Comparison of ENCODE assay signal across 1 cellular context in genomic region chr1:55212349-55213028, GRCh38.
TF ChIP-seq lines count a peak whose summit lies in the region.

No MANE protein-coding gene starts in this region.

TF ChIP-seq in A549, 52 proteins besides CTCF, POLR2A, EP300 and RAD21 (continued from another document):
- TF ChIP-seq, protein P1, sequence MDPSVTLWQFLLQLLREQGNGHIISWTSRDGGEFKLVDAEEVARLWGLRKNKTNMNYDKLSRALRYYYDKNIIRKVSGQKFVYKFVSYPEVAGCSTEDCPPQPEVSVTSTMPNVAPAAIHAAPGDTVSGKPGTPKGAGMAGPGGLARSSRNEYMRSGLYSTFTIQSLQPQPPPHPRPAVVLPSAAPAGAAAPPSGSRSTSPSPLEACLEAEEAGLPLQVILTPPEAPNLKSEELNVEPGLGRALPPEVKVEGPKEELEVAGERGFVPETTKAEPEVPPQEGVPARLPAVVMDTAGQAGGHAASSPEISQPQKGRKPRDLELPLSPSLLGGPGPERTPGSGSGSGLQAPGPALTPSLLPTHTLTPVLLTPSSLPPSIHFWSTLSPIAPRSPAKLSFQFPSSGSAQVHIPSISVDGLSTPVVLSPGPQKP (IDR thresholded peaks at IDR 0.05; ENCODE audit: low read depth, low read length): no peak
- no peak for TF ChIP-seq TFCP2L1 (CRISPR knock-in tag; IDR thresholded peaks at IDR 0.05)
- TF ChIP-seq HOXA7 (CRISPR knock-in tag; IDR thresholded peaks at IDR 0.05): no peak
- TF ChIP-seq FOSB (CRISPR knock-in tag; IDR thresholded peaks at IDR 0.05): no peak
- TF ChIP-seq NFE2L2 (conservative IDR thresholded peaks at IDR 0.05; ENCODE audit: low read length): no peak
- TF ChIP-seq, protein P2, sequence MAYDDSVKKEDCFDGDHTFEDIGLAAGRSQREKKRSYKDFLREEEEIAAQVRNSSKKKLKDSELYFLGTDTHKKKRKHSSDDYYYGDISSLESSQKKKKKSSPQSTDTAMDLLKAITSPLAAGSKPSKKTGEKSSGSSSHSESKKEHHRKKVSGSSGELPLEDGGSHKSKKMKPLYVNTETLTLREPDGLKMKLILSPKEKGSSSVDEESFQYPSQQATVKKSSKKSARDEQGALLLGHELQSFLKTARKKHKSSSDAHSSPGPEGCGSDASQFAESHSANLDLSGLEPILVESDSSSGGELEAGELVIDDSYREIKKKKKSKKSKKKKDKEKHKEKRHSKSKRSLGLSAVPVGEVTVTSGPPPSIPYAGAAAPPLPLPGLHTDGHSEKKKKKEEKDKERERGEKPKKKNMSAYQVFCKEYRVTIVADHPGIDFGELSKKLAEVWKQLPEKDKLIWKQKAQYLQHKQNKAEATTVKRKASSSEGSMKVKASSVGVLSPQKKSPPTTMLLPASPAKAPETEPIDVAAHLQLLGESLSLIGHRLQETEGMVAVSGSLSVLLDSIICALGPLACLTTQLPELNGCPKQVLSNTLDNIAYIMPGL (CRISPR knock-in tag; IDR thresholded peaks at IDR 0.05; ENCODE audit: borderline replicate concordance): no peak
- TF ChIP-seq JUN (IDR thresholded peaks at IDR 0.05): no peak
- TF ChIP-seq, protein P3, sequence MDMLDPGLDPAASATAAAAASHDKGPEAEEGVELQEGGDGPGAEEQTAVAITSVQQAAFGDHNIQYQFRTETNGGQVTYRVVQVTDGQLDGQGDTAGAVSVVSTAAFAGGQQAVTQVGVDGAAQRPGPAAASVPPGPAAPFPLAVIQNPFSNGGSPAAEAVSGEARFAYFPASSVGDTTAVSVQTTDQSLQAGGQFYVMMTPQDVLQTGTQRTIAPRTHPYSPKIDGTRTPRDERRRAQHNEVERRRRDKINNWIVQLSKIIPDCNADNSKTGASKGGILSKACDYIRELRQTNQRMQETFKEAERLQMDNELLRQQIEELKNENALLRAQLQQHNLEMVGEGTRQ (IDR thresholded peaks at IDR 0.05): no peak
- no peak for TF ChIP-seq ZFP36 (IDR thresholded peaks at IDR 0.05; ENCODE audit: borderline replicate concordance, partially characterized antibody)
- no peak for TF ChIP-seq EHF (CRISPR knock-in tag; IDR thresholded peaks at IDR 0.05)
- TF ChIP-seq MAFK (IDR thresholded peaks at IDR 0.05; ENCODE audit: partially characterized antibody): no peak
